ENCODE assay signal across 9 cellular contexts in the genomic region with DNA sequence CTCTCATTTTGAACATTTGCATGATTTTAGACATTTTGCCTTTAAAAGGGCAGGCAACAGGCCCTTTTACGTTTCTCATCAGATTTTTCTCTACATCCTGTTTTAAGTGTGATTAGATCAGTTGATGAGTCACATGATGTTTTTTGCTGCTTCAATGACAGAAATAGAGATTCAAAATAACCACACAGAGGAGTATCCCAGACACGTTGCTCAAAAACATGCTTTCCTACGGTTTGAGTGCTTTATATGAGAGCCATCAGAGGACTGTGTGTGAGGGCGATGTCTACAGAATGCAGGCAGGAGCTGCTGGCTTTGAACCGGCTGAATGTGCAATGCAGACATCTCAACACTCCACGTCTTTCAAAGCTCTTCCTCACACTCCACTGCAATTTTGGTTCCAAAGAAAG. TPM values are rescaled to one million over a fixed set of nuclear protein-coding genes. Genes with fewer than 3 reads are reported as not detected.
A peak's percentile ranks its signal among the peaks of the same experiment; 100 is the strongest.
DNase-seq lines count a peak whose midpoint lies in the region; ATAC-seq and TF ChIP-seq lines count a peak whose summit lies in the region.
"Had no signal": no experiment of that assay in that cellular context is flagged by ENCODE, and none has a peak within 500 bp of the region (broad histone marks: within the 10 kb centered on the region; RNA-seq: fewer than 3 reads in every experiment).

No MANE protein-coding gene starts in this region.

- ATAC-seq in T-cell (replicated peaks in 1 of 4) (peak; percentile 96 to 97 (median 97)), HG03135 (IDR thresholded peaks at IDR 0.05; ENCODE audit: unreplicated experiment) (no peak), HG03095 (IDR thresholded peaks at IDR 0.05; ENCODE audit: unreplicated experiment) (no peak)

- H3K9me3 Mint-ChIP-seq in T-cell, result no peaks in the 10 kb centered on the region
- no peaks in the 10 kb centered on the region for H3K9me3 Mint-ChIP-seq in progenitor cell of endocrine pancreas (ENCODE audit: low read depth)

- no peak for TF ChIP-seq CTCF in cardiac fibroblast (IDR thresholded peaks at IDR 0.05; ENCODE audit: low read depth, low read length)
- no peak for TF ChIP-seq CTCF in progenitor cell of endocrine pancreas (IDR thresholded peaks at IDR 0.05; ENCODE audit: unreplicated experiment)

- H3K27me3 Mint-ChIP-seq in T-cell (no peaks in the 10 kb centered on the region), progenitor cell of endocrine pancreas (no peaks in the 10 kb centered on the region)

- H3K36me3 Mint-ChIP-seq in T-cell, result peaks cover 53% of the 10 kb centered on the region
- H3K36me3 Mint-ChIP-seq in progenitor cell of endocrine pancreas (ENCODE audit: insufficient read depth), result peaks cover 24% of the 10 kb centered on the region

- H3K27ac Mint-ChIP-seq in T-cell, result peak overlapping the region; percentile 99 to 100
- H3K27ac Mint-ChIP-seq in progenitor cell of endocrine pancreas, result no peak overlapping the region

- CTCF ChIA-PET in T-cell (lab: Charles Lee), result interaction anchor here (0.5 to 3.5 kb wide), 5 partner anchors 21 to 236 kb away, joined by 3 to 29 read pairs (median 7); no protein-coding TSS in a partner anchor

- POLR2A ChIA-PET in T-cell (lab: Charles Lee), result interaction anchor here in 1 of 2 donors (0.6 kb wide), 1 partner anchor 12 kb away, joined by 3 read pairs; no protein-coding TSS in a partner anchor

- DNase-seq in EL (peak; percentile 61), T-cell (peak; percentile 13 to 76 (median 48)), cardiac fibroblast (ENCODE audit: low read depth in 2 of 2) (peak; percentile 46 to 70), pulmonary artery endothelial cell (ENCODE audit: low read depth, low spot score) (peak; percentile 4), NCI-H510A treated with DMSO at 0.1 percent for 48 hours (lab: John Stamatoyannopoulos, UW) (no peak), progenitor cell of endocrine pancreas (ENCODE audit: low spot score, unreplicated experiment) (no peak)
- DNase-seq: NCI-H187 treated with DMSO at 0.1 percent for 48 hours had no signal

- H3K4me3 Mint-ChIP-seq in T-cell (peak overlapping the region; percentile 69 to 81 (median 76)), progenitor cell of endocrine pancreas (ENCODE audit: low read depth) (no peak overlapping the region)

- peaks cover 87 to 88% (median 88%) of the 10 kb centered on the region in 3 donors for H3K4me1 Mint-ChIP-seq in T-cell
- H3K4me1 Mint-ChIP-seq in progenitor cell of endocrine pancreas (ENCODE audit: low read depth), result no peaks in the 10 kb centered on the region

- no peak overlapping the region for H3K4me3 ChIP-seq in cardiac fibroblast (replicated peaks in 1 of 2; ENCODE audit: low read depth in 2 of 2, low read length in 2 of 2)

RNA-seq across cellular contexts. Expression of a gene that starts 42.1 kb away (rescaled TPM):
- 10 to 100 TPM; 57.6 to 67.1 (median 61.2) TPM for total RNA-seq in T-cell
- 18.7 and 23.8 TPM in 2 replicates for total RNA-seq in pulmonary artery endothelial cell
- total RNA-seq in progenitor cell of endocrine pancreas, result 30.0 and 36.4 TPM in 2 replicates

Comparison
In these comparisons a context has a peak if more than half of its experiments do, and no peak if none do; other contexts are left out.
1. DNase-seq: peak in EL (single experiment), T-cell (34 of 34), cardiac fibroblast (2 of 2) and pulmonary artery endothelial cell (single experiment); none in NCI-H510A treated with DMSO at 0.1 percent for 48 hours (single experiment) and progenitor cell of endocrine pancreas (single experiment).
2. ATAC-seq: peak in T-cell (4 of 4); none in HG03135 (single experiment) and HG03095 (single experiment).